15 cellular contexts compared by ENCODE assay signal in the genomic region with DNA sequence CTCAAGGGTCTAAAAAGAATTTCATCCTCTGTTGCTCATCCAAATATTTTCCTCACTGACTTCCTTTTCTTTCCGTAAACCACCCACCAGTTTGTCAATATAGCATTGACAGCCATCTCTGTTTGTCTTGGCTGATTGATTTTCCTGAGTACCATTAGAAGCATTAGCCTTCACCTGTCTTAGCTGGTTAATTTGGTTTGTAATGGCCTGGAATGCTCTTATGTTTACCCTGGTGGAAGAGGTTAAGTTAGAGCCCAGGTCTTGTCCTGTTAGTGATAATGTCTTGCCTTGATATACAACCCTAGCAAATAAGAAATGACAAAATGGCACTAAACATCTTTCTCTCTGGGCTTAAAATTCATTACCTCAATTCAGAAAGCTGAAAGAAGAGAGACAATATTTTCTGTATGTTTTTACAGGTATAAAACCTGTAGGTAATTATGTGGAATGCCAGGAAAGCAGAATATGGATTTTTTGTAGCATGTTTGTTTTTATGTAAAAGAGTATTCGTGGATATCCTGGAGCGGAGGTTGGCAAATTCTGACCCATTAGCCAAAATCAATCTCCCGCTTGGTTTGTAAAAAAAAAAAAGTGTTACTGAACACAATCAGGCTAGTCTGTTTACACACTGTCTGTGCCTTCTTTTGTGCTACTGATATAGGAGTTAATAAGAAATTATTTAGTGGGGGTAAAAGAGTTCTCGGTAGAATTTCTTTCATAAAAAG.
"Had no signal": no experiment of that assay in that cellular context is flagged by ENCODE, and none has a peak within 500 bp of the region (broad histone marks: within the 10 kb centered on the region; RNA-seq: fewer than 3 reads in every experiment).

No MANE protein-coding gene starts in this region.

- ATAC-seq: activated CD8-positive, alpha-beta T cell treated with anti-CD3 and anti-CD28 coated beads for 36 hours; activated T-cell treated with anti-CD3 and anti-CD28 coated beads, Interleukin-2, amount 50 U/mL, for 4 hours; gastroesophageal sphincter; heart right ventricle; left colon; upper lobe of right lung had no signal

- DNase-seq: activated CD4-positive, alpha-beta T cell treated with anti-CD3 and anti-CD28 coated beads for 48 hours; activated CD8-positive, alpha-beta T cell treated with anti-CD3 and anti-CD28 coated beads for 36 hours; activated effector memory CD4-positive, alpha-beta T cell treated with Interleukin-2 at 50 U/mL for 16 hours; activated T-cell treated with anti-CD3 and anti-CD28 coated beads, Interleukin-2, amount 50 U/mL, for 4 hours; dorsolateral prefrontal cortex; erythroblast; heart right ventricle; left colon; naive B cell; ovary; stimulated activated CD4-positive, alpha-beta T cell treated with anti-CD3 and anti-CD28 coated beads, Interleukin-12 subunit alpha, Interleukin-12 subunit beta, amount 100 ng/mL, for 4 hours; stimulated activated CD4-positive, alpha-beta T cell treated with anti-CD3 and anti-CD28 coated beads, Interleukin-2, amount 100 ng/mL, for 24 hours; stomach; upper lobe of right lung had no signal
